Comparison of ENCODE assay signal across 25 cellular contexts in the genomic region with DNA sequence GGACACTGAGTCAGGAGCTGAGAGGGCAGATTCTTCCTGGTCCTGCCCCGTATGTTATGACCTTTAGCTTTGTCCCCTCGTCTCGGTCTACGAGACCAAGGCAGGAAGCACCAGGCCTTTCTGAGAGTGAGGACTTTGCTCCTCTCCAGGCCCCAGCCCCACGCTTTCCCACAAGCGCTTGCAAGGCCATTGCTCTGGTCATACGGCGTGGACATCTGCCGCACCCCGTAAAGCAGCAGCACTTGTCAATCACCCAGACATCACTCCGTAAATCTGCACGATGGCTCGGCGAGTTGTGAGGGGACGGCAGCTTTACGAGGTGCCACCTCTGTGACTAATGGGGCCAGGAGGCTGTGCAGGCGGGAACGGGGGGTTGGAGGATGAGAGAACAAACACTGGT.
"Had no signal": no experiment of that assay in that cellular context is flagged by ENCODE, and none has a peak within 500 bp of the region (broad histone marks: within the 10 kb centered on the region; RNA-seq: fewer than 3 reads in every experiment).

No MANE protein-coding gene starts in this region.

- H3K27me3 ChIP-seq: colonic mucosa, gastroesophageal sphincter, hepatocyte had no signal

- ATAC-seq: effector memory CD8-positive, alpha-beta T cell; esophagus mucosa; foreskin keratinocyte; gastroesophageal sphincter; heart left ventricle; left colon; left lung; left ventricle myocardium superior; lower lobe of right lung; mucosa of descending colon had no signal

- H3K9me3 ChIP-seq: colonic mucosa had no signal

- H3K4me1 ChIP-seq: colonic mucosa, foreskin keratinocyte, gastroesophageal sphincter, heart left ventricle, left lung, lower lobe of right lung had no signal

- H3K27ac ChIP-seq: colonic mucosa, epithelial cell of prostate, foreskin keratinocyte, gastroesophageal sphincter, heart left ventricle, hepatocyte, left lung, lower lobe of right lung had no signal

- H3K4me3 ChIP-seq: colonic mucosa, gastroesophageal sphincter, heart left ventricle, hepatocyte, left lung, lower lobe of right lung, mucosa of descending colon had no signal

- FAIRE-seq: endometrium, frontal cortex, kidney had no signal

- DNase-seq: colonic mucosa; cortex of kidney; effector CD8-positive, alpha-beta T cell; effector memory CD8-positive, alpha-beta T cell; endodermal cell; erythroblast; foreskin keratinocyte; heart left ventricle; hypothalamus; immature natural killer cell; islet precursor cell; kidney; kidney glomerular epithelial cell; left colon; left lung; left ventricle myocardium superior; lower lobe of right lung; mesenchymal stem cell; mucosa of descending colon had no signal

- H3K36me3 ChIP-seq: colonic mucosa, gastroesophageal sphincter, heart left ventricle, left lung, lower lobe of right lung had no signal
